1 cellular context compared by ENCODE assay signal in the genomic region with DNA sequence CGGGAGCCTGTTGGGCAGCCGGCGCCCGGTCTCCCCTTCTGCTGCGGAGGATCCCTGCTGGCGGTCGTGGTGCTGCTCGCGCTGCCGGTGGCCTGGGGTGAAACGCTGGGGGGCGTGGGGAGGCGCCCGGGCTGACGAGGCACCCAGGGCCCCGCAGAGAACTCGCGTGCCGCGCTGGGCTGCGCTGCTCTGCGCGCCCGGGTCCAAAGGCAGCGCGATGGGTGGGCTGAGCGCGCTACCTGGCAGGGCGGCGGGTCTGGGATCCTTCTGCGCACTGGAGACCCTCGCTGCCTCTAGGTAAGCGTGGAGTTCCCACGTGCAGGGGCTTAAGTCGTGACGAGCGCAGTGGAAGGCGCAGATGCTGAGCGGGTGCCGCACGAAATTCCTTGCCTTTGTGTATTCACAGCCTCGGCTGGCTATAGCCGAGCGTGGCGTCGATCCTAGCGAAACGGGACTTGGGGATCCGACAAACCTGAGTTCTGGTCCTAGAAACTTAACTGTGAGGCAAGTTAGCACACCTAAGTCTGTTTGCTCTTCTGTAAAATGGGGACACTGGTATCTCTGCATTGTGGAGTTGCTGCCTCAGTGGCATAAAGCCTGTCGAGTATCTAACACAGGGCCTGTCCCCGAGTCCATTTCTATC.
TF ChIP-seq lines count a peak whose summit lies in the region.

No MANE protein-coding gene starts in this region.

TF ChIP-seq in H1, 55 proteins besides CTCF, POLR2A, EP300 and RAD21:
- no peak for TF ChIP-seq SRF (IDR thresholded peaks at IDR 0.05; ENCODE audit: low read depth, low read length)
